In the genomic region with DNA sequence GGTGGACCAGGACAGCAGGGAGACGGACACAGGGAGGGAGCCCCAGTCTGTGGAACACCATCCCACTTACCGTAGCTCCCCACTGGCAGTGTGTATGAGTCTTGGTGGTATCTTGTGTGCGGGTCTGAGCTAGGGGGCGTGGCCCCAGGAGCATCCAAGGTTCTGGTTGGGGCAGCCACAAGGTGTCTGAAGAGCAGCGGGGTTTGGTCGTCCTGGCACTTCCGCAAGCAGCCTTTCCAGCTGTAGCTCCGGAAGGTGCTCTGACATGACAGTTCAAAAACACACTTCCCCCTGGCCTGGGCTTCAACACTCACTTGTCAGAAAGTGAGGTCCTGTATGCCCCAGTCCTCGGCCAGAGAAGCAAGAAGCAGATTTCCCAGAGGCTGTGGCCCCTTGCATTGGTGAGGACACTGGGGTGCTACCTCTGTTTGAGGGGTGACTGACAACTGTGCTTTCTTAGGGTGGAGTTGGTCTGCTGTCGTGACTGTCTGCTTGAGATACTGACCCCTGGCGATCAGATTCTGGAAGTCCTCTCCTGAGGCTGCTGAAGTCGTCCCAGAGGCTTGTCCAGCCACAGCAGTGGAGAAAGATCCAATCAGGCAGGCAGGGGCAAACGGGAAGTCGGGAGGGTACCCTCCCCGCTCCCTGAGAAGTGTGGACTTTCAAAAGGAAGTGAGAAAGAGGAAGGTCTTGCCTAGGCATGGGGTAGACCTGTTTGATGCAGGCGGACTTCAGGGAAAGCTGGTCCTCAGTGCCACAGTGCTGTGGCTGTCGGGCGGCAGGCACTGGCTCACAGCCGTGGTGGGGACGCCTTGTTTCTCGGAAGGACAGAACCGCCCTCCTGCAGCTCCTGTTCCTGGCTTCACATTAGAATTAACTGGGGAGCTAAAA, we compare ENCODE assay signal across 8 cellular contexts. TPM values are rescaled to one million over a fixed set of nuclear protein-coding genes. Genes with fewer than 3 reads are reported as not detected.
A peak's percentile ranks its signal among the peaks of the same experiment; 100 is the strongest.
DNase-seq lines count a peak whose midpoint lies in the region; ATAC-seq, FAIRE-seq and TF ChIP-seq lines count a peak whose summit lies in the region.

No MANE protein-coding gene starts in this region.

- POLR2A ChIA-PET in A549 (lab: Yijun Ruan, JAX) = no interaction called here

- 57% methylated on average over 21 of the region's 22 CpGs for WGBS in A549 (ENCODE audit: missing lambda C conversion rate)

- no peak for TF ChIP-seq EP300 in A549 (IDR thresholded peaks at IDR 0.05)

- in situ Hi-C loops in GM13977 (cut with MboI; ENCODE audit: low pct_unique_long_range_greater_than_20kb, low sequenced_read_pairs, unreplicated experiment) = loop anchor here (10.0 kb wide), 1 partner anchor 47 kb away; no protein-coding TSS in a partner anchor

- no peaks in the 10 kb centered on the region for H3K27me3 ChIP-seq in adipocyte (replicated peaks; ENCODE audit: control insufficient read depth, insufficient read depth, low read length)
- H3K27me3 ChIP-seq in left ventricle myocardium inferior (ENCODE audit: low read depth) = no peaks in the 10 kb centered on the region

- H3K9ac ChIP-seq in adipocyte (ENCODE audit: low read length) = peak overlapping the region; percentile 28

- TF ChIP-seq RAD21 in A549 (conservative IDR thresholded peaks at IDR 0.05 in 1 of 2, IDR thresholded peaks at IDR 0.05 in 1 of 2) = peak; percentile 25 to 47; a peak in 3 of 5 replicates

- no peaks in the 10 kb centered on the region for H3K9me3 Mint-ChIP-seq in progenitor cell of endocrine pancreas (ENCODE audit: low read depth)

- TF ChIP-seq CTCF in A549 (IDR thresholded peaks at IDR 0.05) = peak; percentile 65
- TF ChIP-seq CTCF in GM13977 (IDR thresholded peaks at IDR 0.05; ENCODE audit: extremely low read depth, insufficient read depth, missing control alignments) = peak; percentile 80
- TF ChIP-seq CTCF in left ventricle myocardium inferior (IDR thresholded peaks at IDR 0.05; ENCODE audit: borderline replicate concordance) = peak; percentile 75
- TF ChIP-seq CTCF in progenitor cell of endocrine pancreas (IDR thresholded peaks at IDR 0.05; ENCODE audit: unreplicated experiment) = peak; percentile 67

- H3K36me3 Mint-ChIP-seq in progenitor cell of endocrine pancreas (ENCODE audit: insufficient read depth) = no peaks in the 10 kb centered on the region

- H3K4me3 Mint-ChIP-seq in progenitor cell of endocrine pancreas (ENCODE audit: low read depth) = no peak overlapping the region

- intact Hi-C loops in left ventricle myocardium inferior (cut with micrococcal nuclease) = no loop called here

- peaks cover 20% of the 10 kb centered on the region for H3K27me3 Mint-ChIP-seq in progenitor cell of endocrine pancreas

- H3K9me3 ChIP-seq in A549 = no peaks in the 10 kb centered on the region
- no peaks in the 10 kb centered on the region for H3K9me3 ChIP-seq in adipocyte (ENCODE audit: control insufficient read depth, low read length)
- no peaks in the 10 kb centered on the region for H3K9me3 ChIP-seq in left ventricle myocardium inferior (replicated peaks)

- TF ChIP-seq POLR2A in A549 (IDR thresholded peaks at IDR 0.05; ENCODE audit: low read length) = no peak

- DNase-seq in A549 (ENCODE audit: low read depth in 1 of 2, low spot score in 1 of 2) (peak; percentile 60 to 66), GM13977 (ENCODE audit: low spot score) (peak; percentile 85), NOMO-1 (lab: John Stamatoyannopoulos, UW; ENCODE audit: unreplicated experiment in 2 of 2) (peak; percentile 77 to 88), adipocyte (ENCODE audit: low read depth) (peak; percentile 81), left ventricle myocardium inferior (peak; percentile 60), progenitor cell of endocrine pancreas (ENCODE audit: low spot score, unreplicated experiment) (peak; percentile 30), NCI-H1417 (lab: John Stamatoyannopoulos, UW) (no peak)

- H3K4me1 Mint-ChIP-seq in progenitor cell of endocrine pancreas (ENCODE audit: low read depth) = peaks cover 11% of the 10 kb centered on the region

- ATAC-seq in A549 (peak; percentile 89 to 94), HG02759 (IDR thresholded peaks at IDR 0.05; ENCODE audit: unreplicated experiment) (peak; percentile 76)

- H3K27ac ChIP-seq in A549 (no peak overlapping the region), left ventricle myocardium inferior (replicated peaks) (peak overlapping the region; percentile 42)

- CTCF ChIA-PET in A549 (lab: Yijun Ruan, JAX) = interaction anchor here (0.6 to 2.8 kb wide), 20 partner anchors 8 to 254 kb away, joined by 3 to 21 read pairs (median 4); a partner anchor contains a TSS

- H3K4me1 ChIP-seq in A549 (no peaks in the 10 kb centered on the region), adipocyte (ENCODE audit: control insufficient read depth, insufficient read depth, low read length) (peaks cover 8% of the 10 kb centered on the region), left ventricle myocardium inferior (peaks cover 18% of the 10 kb centered on the region)

- peaks cover 4% of the 10 kb centered on the region for H3K36me3 ChIP-seq in adipocyte (ENCODE audit: control insufficient read depth, insufficient read depth, low read length, severe bottlenecking)
- peaks cover 5% of the 10 kb centered on the region for H3K36me3 ChIP-seq in left ventricle myocardium inferior

- no peak for FAIRE-seq in A549 (lab: Jason Lieb, UNC)

- H3K27ac Mint-ChIP-seq in progenitor cell of endocrine pancreas = no peak overlapping the region

- H3K4me2 ChIP-seq in A549 = no peak overlapping the region

- no peak overlapping the region for H3K4me3 ChIP-seq in A549
- no peak overlapping the region for H3K4me3 ChIP-seq in adipocyte (ENCODE audit: low read length)
- H3K4me3 ChIP-seq in left ventricle myocardium inferior = peak overlapping the region; percentile 14

TF ChIP-seq in A549, 52 proteins besides CTCF, POLR2A, EP300 and RAD21:
- TF ChIP-seq, protein P1, sequence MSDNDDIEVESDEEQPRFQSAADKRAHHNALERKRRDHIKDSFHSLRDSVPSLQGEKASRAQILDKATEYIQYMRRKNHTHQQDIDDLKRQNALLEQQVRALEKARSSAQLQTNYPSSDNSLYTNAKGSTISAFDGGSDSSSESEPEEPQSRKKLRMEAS (IDR thresholded peaks at IDR 0.05) = no peak
- no peak for TF ChIP-seq RCOR1 (IDR thresholded peaks at IDR 0.05; ENCODE audit: low read depth, low read length)
- no peak for TF ChIP-seq CBX2 (IDR thresholded peaks at IDR 0.05; ENCODE audit: borderline replicate concordance, low read depth)
- peak; percentile 52 for TF ChIP-seq SMC3 (IDR thresholded peaks at IDR 0.05)
- no peak for TF ChIP-seq EHMT2 (IDR thresholded peaks at IDR 0.05; ENCODE audit: low read depth)

RNA-seq across cellular contexts. Expression of a gene that starts 51.4 kb away (rescaled TPM):
- polyA plus RNA-seq in A549 (2011; rRNA removed) (139 and 151 TPM in 2 replicates), A549 (2017; fragmentation: RNase III; extraction: RNeasy Plus Mini Kit Qiagen cat#74134 plus additional on column Dnase treatment) (200 to 232 TPM (median 220 TPM) in 3 replicates)
- 236 and 256 TPM in 2 replicates for polyA plus RNA-seq in A549 (2012; cell fraction: cytosol; rRNA removed)
- polyA plus RNA-seq in A549 (2012; cell fraction: nucleus; rRNA removed) = 551 and 642 TPM in 2 replicates
- 127 and 177 TPM in 2 replicates for polyA minus RNA-seq in A549 (2011; rRNA and poly(A)+ RNA removed)
- total RNA-seq in left ventricle myocardium inferior (14.1 TPM), progenitor cell of endocrine pancreas (63.9 and 64.5 TPM in 2 replicates)

Comparison
In these comparisons a context has a peak if more than half of its experiments do, and no peak if none do; other contexts are left out.
1. DNase-seq: peak in A549 (2 of 2), GM13977 (single experiment), NOMO-1 (2 of 2), adipocyte (single experiment), left ventricle myocardium inferior (single experiment) and progenitor cell of endocrine pancreas (single experiment); none in NCI-H1417 (0 of 3).
2. Peak in every context shown above with its lines, with median percentiles within 50 percentile points of each other: CTCF ChIP-seq.